Comparison of ENCODE assay signal across 8 cellular contexts in genomic region chr4:47913328-47913727, GRCh38. TPM values are rescaled to one million over a fixed set of nuclear protein-coding genes. Genes with fewer than 3 reads are reported as not detected.
DNase-seq lines count a peak whose midpoint lies in the region; ATAC-seq, FAIRE-seq and TF ChIP-seq lines count a peak whose summit lies in the region.

No MANE protein-coding gene starts in this region.

- POLR2A ChIA-PET in IMR-90 (lab: Charles Lee; ENCODE audit: unreplicated experiment) (interaction anchor here (0.8 to 1.2 kb wide), 2 partner anchors 9 to 19 kb away, joined by 3 to 11 read pairs; no protein-coding TSS in a partner anchor), GM12878 (lab: Charles Lee) (interaction anchor here (0.6 kb wide), 1 partner anchor 345 kb away, joined by 4 read pairs; no protein-coding TSS in a partner anchor)

- peaks cover 5 to 13% (median 8%) of the 10 kb centered on the region in 11 experiments; a peak in 21 of 22 replicates for H3K9me3 ChIP-seq in BLaER1 treated with 17β-estradiol and CSF1 and Interleukin-3, amounts not matched to agents 10 nM and 100 nM (replicated peaks in 1 of 11)
- H3K9me3 ChIP-seq in IMR-90 (ENCODE audit: control insufficient read depth, insufficient read depth, low read length): no peaks in the 10 kb centered on the region
- H3K9me3 ChIP-seq in GM12878 (replicated peaks; ENCODE audit: control insufficient read depth, insufficient read depth, low read length): no peaks in the 10 kb centered on the region
- no peaks in the 10 kb centered on the region for H3K9me3 ChIP-seq in lung (ENCODE audit: control insufficient read depth in 2 of 2, insufficient read depth in 1 of 2, low read length in 1 of 2)

- dilution Hi-C loops in IMR-90 (cut with HindIII; ENCODE audit: low sequenced_read_pairs, unreplicated experiment): no loop called here

- H3K9ac ChIP-seq in BLaER1 treated with 17β-estradiol and CSF1 and Interleukin-3, amounts not matched to agents 10 nM and 100 nM: peak overlapping the region; percentile 82 to 91 (median 87)
- H3K9ac ChIP-seq in IMR-90 (ENCODE audit: low read depth, low read length) (peak overlapping the region; percentile 77), GM12878 (ENCODE audit: control insufficient read depth, insufficient read depth, low read length) (peak overlapping the region; percentile 72)

- in situ Hi-C loops in IMR-90 (cut with MboI; ENCODE audit: low sequenced_read_pairs) (no loop called here), GM12878 (cut with MboI) (no loop called here)

- H4K20me1 ChIP-seq in BLaER1 treated with 17β-estradiol and CSF1 and Interleukin-3, amounts not matched to agents 10 nM and 100 nM: no peaks in the 10 kb centered on the region
- H4K20me1 ChIP-seq in IMR-90 (ENCODE audit: insufficient read depth, low read length): no peaks in the 10 kb centered on the region
- H4K20me1 ChIP-seq in GM12878 (ENCODE audit: control insufficient read depth, insufficient read depth): no peaks in the 10 kb centered on the region

- ATAC-seq in IMR-90 (ENCODE audit: low read depth): no peak
- no peak for ATAC-seq in GM12878
- no peak for ATAC-seq in lung (ENCODE audit: insufficient read depth, low FRiP score)

- peak overlapping the region; percentile 54 for H3K14ac ChIP-seq in IMR-90 (replicated peaks; ENCODE audit: low read depth, low read length)

- SMC1A ChIA-PET in GM12878 (lab: Charles Lee; ENCODE audit: uncharacterized antibody, unreplicated experiment): interaction anchor here (0.9 to 1.9 kb wide), 3 partner anchors 18 to 355 kb away, joined by 3 to 5 read pairs (median 4); no protein-coding TSS in a partner anchor

- H3K18ac ChIP-seq in IMR-90 (ENCODE audit: low read depth, low read length): peak overlapping the region; percentile 2; the same call in 1 of the 2 replicates

- H3K79me1 ChIP-seq in IMR-90 (ENCODE audit: low read depth in 1 of 2, low read length in 2 of 2): peaks cover 13 to 21% of the 10 kb centered on the region in 2 experiments

- peaks cover 15 to 34% (median 24%) of the 10 kb centered on the region in 11 experiments for H3K36me3 ChIP-seq in BLaER1 treated with 17β-estradiol and CSF1 and Interleukin-3, amounts not matched to agents 10 nM and 100 nM
- H3K36me3 ChIP-seq in IMR-90 (ENCODE audit: control insufficient read depth, insufficient read depth, low read length): peaks cover 5% of the 10 kb centered on the region; the same call in 1 of the 2 replicates
- 0 out of 4 replicates have a peak, but pooled peaks cover 0 to 4% of the 10 kb centered on the region in 2 experiments for H3K36me3 ChIP-seq in GM12878 (ENCODE audit: control insufficient read depth in 2 of 2, insufficient read depth in 2 of 2, low read length in 1 of 2)
- H3K36me3 ChIP-seq in lung (ENCODE audit: control insufficient read depth in 2 of 2, insufficient read depth in 2 of 2, low read length in 2 of 2): peaks cover 0 to 2% of the 10 kb centered on the region in 2 donors

- peak overlapping the region; percentile 7; the same call in 1 of the 2 replicates for H2BK120ac ChIP-seq in IMR-90 (ENCODE audit: low read depth, low read length)

- no peak for TF ChIP-seq EP300 in GM12878 (IDR thresholded peaks at IDR 0.05; ENCODE audit: borderline replicate concordance in 1 of 2, control insufficient read depth in 1 of 2, low read depth in 2 of 2, low read length in 2 of 2)

- BruUV-seq in IMR-90 (replicated peaks; lab: Mats Ljungman, UMichigan): TSS peak; percentile 80
- BruUV-seq in GM12878 (replicated peaks; lab: Mats Ljungman, UMichigan): TSS peak; percentile 80

- H2AK9ac ChIP-seq in IMR-90 (replicated peaks; ENCODE audit: low read depth, low read length, poor library complexity): peak overlapping the region; percentile 97

- no peak overlapping the region for H2BK15ac ChIP-seq in IMR-90 (ENCODE audit: low read depth, low read length)

- H3K4me1 ChIP-seq in BLaER1 treated with 17β-estradiol and CSF1 and Interleukin-3, amounts not matched to agents 10 nM and 100 nM: peaks cover 24 to 41% (median 34%) of the 10 kb centered on the region in 10 experiments
- no peaks in the 10 kb centered on the region for H3K4me1 ChIP-seq in IMR-90 (ENCODE audit: control insufficient read depth, insufficient read depth, low read length)
- H3K4me1 ChIP-seq in GM12878 (ENCODE audit: control insufficient read depth, insufficient read depth, low read length): no peaks in the 10 kb centered on the region; the same call in 1 of the 2 replicates
- H3K4me1 ChIP-seq in lung (ENCODE audit: control insufficient read depth in 2 of 2, insufficient read depth in 2 of 2, low read length in 2 of 2): peaks cover 3 to 5% of the 10 kb centered on the region in 2 donors

- TF ChIP-seq RAD21 in IMR-90 (IDR thresholded peaks at IDR 0.05; ENCODE audit: low read length): no peak
- no peak for TF ChIP-seq RAD21 in GM12878 (IDR thresholded peaks at IDR 0.05; ENCODE audit: insufficient read depth, low read depth, low read length)

- no peak for TF ChIP-seq CTCF in IMR-90 (conservative IDR thresholded peaks at IDR 0.05; ENCODE audit: low read depth, low read length)
- TF ChIP-seq CTCF in GM12878 (IDR thresholded peaks at IDR 0.05 in 2 of 3, conservative IDR thresholded peaks at IDR 0.05 in 1 of 3; ENCODE audit: control insufficient read depth in 2 of 3, extremely low read depth in 1 of 3, insufficient read depth in 1 of 3, low read depth in 3 of 3, low read length in 3 of 3): no peak
- TF ChIP-seq CTCF in lung (IDR thresholded peaks at IDR 0.05; ENCODE audit: control extremely low read depth, extremely low read depth): no peak

- H2AK5ac ChIP-seq in IMR-90 (ENCODE audit: low read depth, low read length): 0 out of 2 replicates have a peak overlapping the region, but pooled peaks have one; percentile 20

- no peak overlapping the region for H2BK20ac ChIP-seq in IMR-90 (ENCODE audit: low read depth, low read length)

- no peaks in the 10 kb centered on the region for H3K9me1 ChIP-seq in IMR-90 (ENCODE audit: insufficient read depth, low read length)

- H2AFZ ChIP-seq in IMR-90 (replicated peaks; ENCODE audit: low read length, poor library complexity) (peak overlapping the region; percentile 88), GM12878 (ENCODE audit: control insufficient read depth, low read depth, low read length) (peak overlapping the region; percentile 84)

- peak overlapping the region; percentile 49; the same call in 1 of the 2 replicates for H3K56ac ChIP-seq in IMR-90 (ENCODE audit: extremely low read depth, insufficient read depth, low read length)

- intact Hi-C loops in IMR-90 (cut with micrococcal nuclease): loop anchor here (5.0 kb wide), 2 partner anchors 56 to 76 kb away; partner anchors contain the start of gene CORIN
- intact Hi-C loops in GM12878 (cut with micrococcal nuclease; ENCODE audit: unreplicated experiment): loop anchor here (5.0 to 10.0 kb wide), 3 partner anchors 354 to 429 kb away; partner anchors contain the start of genes SLAIN2 and TEC

- H3K27me3 ChIP-seq in BLaER1 treated with 17β-estradiol and CSF1 and Interleukin-3, amounts not matched to agents 10 nM and 100 nM: no peaks in the 10 kb centered on the region
- H3K27me3 ChIP-seq in IMR-90 (ENCODE audit: control insufficient read depth, insufficient read depth, low read length) (no peaks in the 10 kb centered on the region), GM12878 (replicated peaks in 1 of 2; ENCODE audit: control insufficient read depth in 2 of 2, insufficient read depth in 2 of 2, low read length in 1 of 2) (no peaks in the 10 kb centered on the region), lung (ENCODE audit: control insufficient read depth, insufficient read depth) (no peaks in the 10 kb centered on the region)

- H3K27ac ChIP-seq in BLaER1 treated with 17β-estradiol and CSF1 and Interleukin-3, amounts not matched to agents 10 nM and 100 nM: peak overlapping the region in 9 of 11 experiments; percentile 75 to 87 (median 81); a peak in 14 of 22 replicates
- peak overlapping the region; percentile 78; the same call in 1 of the 2 replicates for H3K27ac ChIP-seq in IMR-90 (ENCODE audit: insufficient read depth, low read length)
- H3K27ac ChIP-seq in GM12878 (ENCODE audit: control insufficient read depth, insufficient read depth): peak overlapping the region; percentile 61
- peak overlapping the region in 1 of 2 donors; percentile 87 for H3K27ac ChIP-seq in lung (ENCODE audit: low read depth in 1 of 2, low read length in 1 of 2)

- DNase-seq in IMR-90: peak; percentile 34
- DNase-seq in GM12878 (ENCODE audit: low read depth, low spot score): no peak
- no peak for DNase-seq in lung (ENCODE audit: low spot score)
- no peak for DNase-seq in DMS153 (lab: John Stamatoyannopoulos, UW)
- no peak for DNase-seq in NCI-H2196 (lab: John Stamatoyannopoulos, UW; ENCODE audit: unreplicated experiment)
- no peak for DNase-seq in UCSD-AML1 (lab: John Stamatoyannopoulos, UW; ENCODE audit: unreplicated experiment)
- DNase-seq in NCI-H2227 (lab: John Stamatoyannopoulos, UW; ENCODE audit: unreplicated experiment): no peak

- peak overlapping the region; percentile 45 to 61; a peak in 2 of 4 replicates for H4K8ac ChIP-seq in IMR-90 (ENCODE audit: low read depth in 2 of 2, low read length in 2 of 2)

- no peak for TF ChIP-seq POLR2A in IMR-90 (IDR thresholded peaks at IDR 0.05; ENCODE audit: low read depth, low read length)
- no peak for TF ChIP-seq POLR2A in GM12878 (IDR thresholded peaks at IDR 0.05; ENCODE audit: low read depth, low read length)

- H4K91ac ChIP-seq in IMR-90 (ENCODE audit: insufficient read depth, low read depth, low read length): no peak overlapping the region

- peaks cover 35% of the 10 kb centered on the region for H3K79me2 ChIP-seq in GM12878 (ENCODE audit: control insufficient read depth, insufficient read depth, low read length)

- H2BK5ac ChIP-seq in IMR-90 (ENCODE audit: low read depth, low read length, poor library complexity, severe bottlenecking): peak overlapping the region; percentile 25

- no CpG with 5 or more reads among the region's 4 CpGs for WGBS in IMR-90 (ENCODE audit: extremely low coverage in 2 of 2, insufficient read length in 1 of 2), 2 experiments
- WGBS in GM12878 (ENCODE audit: insufficient coverage, insufficient replicate concordance, low lambda C conversion rate, missing lambda C conversion rate): 2% methylated on average over 4 of the region's 4 CpGs
- WGBS in lung, 2 donors: 24 to 31% methylated on average over 4 of the region's 4 CpGs

- CTCF ChIA-PET in IMR-90 (lab: Yijun Ruan, JAX): no interaction called here
- CTCF ChIA-PET in GM12878 (lab: Yijun Ruan, JAX): no interaction called here

- no peak for FAIRE-seq in GM12878 (lab: Jason Lieb, UNC)

- peak overlapping the region; percentile 77 to 98 (median 93) for H3K4me3 ChIP-seq in BLaER1 treated with 17β-estradiol and CSF1 and Interleukin-3, amounts not matched to agents 10 nM and 100 nM
- H3K4me3 ChIP-seq in IMR-90 (ENCODE audit: insufficient read depth, low read depth, low read length) (peak overlapping the region; percentile 68), GM12878 (peak overlapping the region; percentile 78), lung (peak overlapping the region; percentile 79)

- RAD21 ChIA-PET in GM12878 (lab: Charles Lee; ENCODE audit: unreplicated experiment): no interaction called here

- H3K4ac ChIP-seq in IMR-90 (ENCODE audit: low read depth, low read length): peak overlapping the region; percentile 43; the same call in 1 of the 2 replicates

- H4K5ac ChIP-seq in IMR-90 (ENCODE audit: low read depth, low read length): peak overlapping the region; percentile 1; the same call in 1 of the 2 replicates

- H3K4me2 ChIP-seq in BLaER1 treated with 17β-estradiol and CSF1 and Interleukin-3, amounts not matched to agents 10 nM and 100 nM: peak overlapping the region; percentile 79 to 97 (median 88)
- H3K4me2 ChIP-seq in IMR-90 (ENCODE audit: low read depth, low read length) (peak overlapping the region; percentile 65), GM12878 (ENCODE audit: control insufficient read depth, insufficient read depth) (peak overlapping the region; percentile 65)

- H3K23ac ChIP-seq in IMR-90 (ENCODE audit: low read depth, low read length): peak overlapping the region; percentile 39

RNA-seq across cellular contexts. Expression of gene NFXL1, which starts 1.1 kb away (rescaled TPM):
- total RNA-seq in IMR-90 (2012; rRNA removed) (21.9 and 23.1 TPM in 2 replicates), GM12878 (2014; rRNA removed) (13.1 and 13.7 TPM in 2 replicates), GM12878 (2014; rRNA removed; fragmentation: Illumina TruSeq; extraction: Trizol) (8.1 and 9.3 TPM in 2 replicates), GM12878 (2021) (14.0 and 15.5 TPM in 2 replicates), lung (10 to 100 TPM; 11.2 to 27.2 TPM)
- polyA plus RNA-seq in IMR-90 (2012; rRNA removed) (11.7 and 13.9 TPM in 2 replicates), GM12878 (2011; rRNA removed) (16.5 and 19.2 TPM in 2 replicates), GM12878 (2014; fragmentation: Illumina TruSeq; extraction: Trizol) (11.9 and 18.9 TPM in 2 replicates), GM12878 (2014; fragmentation: Nextera tagmentation; extraction: Ambion mirVana) (10 to 100 TPM in 1 of 2 experiments, 1 to 10 TPM in 1; 8.8 to 10.0 TPM), GM12878 (2014; rRNA removed) (12.6 TPM in 2 replicates), GM12878 (2016; fragmentation: Nextera tagmentation; extraction: Ambion mirVana) (10 to 100 TPM; 13.8 to 15.8 TPM), lung (1 to 10 TPM; 4.6 to 6.3 TPM)
- polyA plus RNA-seq in IMR-90 (2012; cell fraction: cytosol; rRNA removed): 3.6 and 5.1 TPM in 2 replicates
- 10.4 and 59.6 TPM in 2 replicates for polyA plus RNA-seq in IMR-90 (2012; cell fraction: nucleus; rRNA removed; ENCODE audit: low replicate concordance)
- total RNA-seq in GM12878 (2013; cell fraction: nucleolus; rRNA removed): 44.7 and 47.7 TPM in 2 replicates
- polyA plus RNA-seq in GM12878 (2011; ENCODE audit: low read depth): 4.2 TPM
- 8.7 and 10.0 TPM in 2 replicates for polyA plus RNA-seq in GM12878 (2011; cell fraction: cytosol; rRNA removed)
- 21.7 and 24.2 TPM in 2 replicates for polyA plus RNA-seq in GM12878 (2011; cell fraction: nucleus; rRNA removed)
- 7.3 and 8.8 TPM in 2 replicates for polyA plus RNA-seq in GM12878 (2012)
- polyA minus RNA-seq in GM12878 (2011; rRNA and poly(A)+ RNA removed): 44.3 and 52.4 TPM in 2 replicates
- polyA minus RNA-seq in GM12878 (2011; cell fraction: cytosol; rRNA and poly(A)+ RNA removed): 10.4 and 11.6 TPM in 2 replicates
- polyA minus RNA-seq in GM12878 (2011; cell fraction: nucleus; rRNA and poly(A)+ RNA removed): 33.5 and 40.8 TPM in 2 replicates
